9 cellular contexts compared by ENCODE assay signal in genomic region chr2:196849895-196850294, GRCh38. TPM values are rescaled to one million over a fixed set of nuclear protein-coding genes. Genes with fewer than 3 reads are reported as not detected.
A peak's percentile ranks its signal among the peaks of the same experiment; 100 is the strongest.
DNase-seq lines count a peak whose midpoint lies in the region; ATAC-seq and TF ChIP-seq lines count a peak whose summit lies in the region.
"Had no signal": no experiment of that assay in that cellular context is flagged by ENCODE, and none has a peak within 500 bp of the region (broad histone marks: within the 10 kb centered on the region; RNA-seq: fewer than 3 reads in every experiment).

No MANE protein-coding gene starts in this region.

- H2AFZ ChIP-seq in Karpas-422 (ENCODE audit: low read length): no peak overlapping the region

- H4K20me1 ChIP-seq in Karpas-422 (ENCODE audit: insufficient read depth, low read depth, low read length): no peaks in the 10 kb centered on the region

- peak overlapping the region in 3 of 5 experiments; percentile 18 to 59 (median 19) for H3K27ac Mint-ChIP-seq in brain
- H3K27ac Mint-ChIP-seq in stimulated activated effector memory CD8-positive, alpha-beta T cell treated with anti-CD3 and anti-CD28 coated beads, Interleukin-12 subunit alpha, Interleukin-12 subunit beta, amount 100 ng/mL, for 72 hours: no peak overlapping the region

- no peaks in the 10 kb centered on the region for H3K9me3 Mint-ChIP-seq in brain
- no peaks in the 10 kb centered on the region for H3K9me3 Mint-ChIP-seq in stimulated activated effector memory CD8-positive, alpha-beta T cell treated with anti-CD3 and anti-CD28 coated beads, Interleukin-12 subunit alpha, Interleukin-12 subunit beta, amount 100 ng/mL, for 72 hours
- H3K9me3 Mint-ChIP-seq: T-helper 1 cell treated with Interleukin-12 subunit alpha and Interleukin-12 subunit beta and Interleukin-4 antibody, amounts not matched to agents 30 μg/mL and 1 μg/mL, for 36 hours had no signal

- H3K4me1 ChIP-seq in right lobe of liver (no peaks in the 10 kb centered on the region), Karpas-422 (ENCODE audit: low read length) (peaks cover 17% of the 10 kb centered on the region)

- peak in 1 of 2 experiments; percentile 26 for TF ChIP-seq CTCF in brain (conservative IDR thresholded peaks at IDR 0.05)
- peak; percentile 27 to 42 (median 36) for TF ChIP-seq CTCF in right lobe of liver (IDR thresholded peaks at IDR 0.05)

- H3K4me3 Mint-ChIP-seq in brain: no peak overlapping the region
- no peak overlapping the region for H3K4me3 Mint-ChIP-seq in stimulated activated effector memory CD8-positive, alpha-beta T cell treated with anti-CD3 and anti-CD28 coated beads, Interleukin-12 subunit alpha, Interleukin-12 subunit beta, amount 100 ng/mL, for 72 hours
- H3K4me3 Mint-ChIP-seq: T-helper 1 cell treated with Interleukin-12 subunit alpha and Interleukin-12 subunit beta and Interleukin-4 antibody, amounts not matched to agents 30 μg/mL and 1 μg/mL, for 36 hours had no signal

- TF ChIP-seq POLR2A in right lobe of liver (IDR thresholded peaks at IDR 0.05): no peak

- H3K36me3 ChIP-seq in right lobe of liver (no peaks in the 10 kb centered on the region), Karpas-422 (ENCODE audit: insufficient read depth, low read length) (peaks cover 6% of the 10 kb centered on the region; the same call in 1 of the 2 replicates)

- H3K36me3 Mint-ChIP-seq in brain: peaks cover 54% of the 10 kb centered on the region
- H3K36me3 Mint-ChIP-seq in stimulated activated effector memory CD8-positive, alpha-beta T cell treated with anti-CD3 and anti-CD28 coated beads, Interleukin-12 subunit alpha, Interleukin-12 subunit beta, amount 100 ng/mL, for 72 hours: peaks cover 19% of the 10 kb centered on the region

- H3K4me1 Mint-ChIP-seq in brain: no peaks in the 10 kb centered on the region
- no peaks in the 10 kb centered on the region for H3K4me1 Mint-ChIP-seq in stimulated activated effector memory CD8-positive, alpha-beta T cell treated with anti-CD3 and anti-CD28 coated beads, Interleukin-12 subunit alpha, Interleukin-12 subunit beta, amount 100 ng/mL, for 72 hours

- H3K9ac ChIP-seq in Karpas-422 (ENCODE audit: low read length): no peak overlapping the region

- peak; percentile 4 for DNase-seq in DMS53 treated with DMSO at 0.1 percent for 48 hours (lab: John Stamatoyannopoulos, UW; ENCODE audit: unreplicated experiment)
- DNase-seq in Kasumi-1 (lab: John Stamatoyannopoulos, UW): peak; percentile 11 to 21
- DNase-seq in right lobe of liver: peak in 1 of 3 donors; percentile 27
- DNase-seq in stimulated activated effector memory CD8-positive, alpha-beta T cell treated with anti-CD3 and anti-CD28 coated beads, Interleukin-12 subunit alpha, Interleukin-12 subunit beta, amount 100 ng/mL, for 72 hours (ENCODE audit: low spot score in 2 of 2): no peak
- no peak for DNase-seq in activated CD4-positive, alpha-beta T cell treated with anti-CD3 and anti-CD28 coated beads, Interleukin-2, amount 50 U/mL, for 48 hours
- no peak for DNase-seq in Karpas-422
- no peak for DNase-seq in mesenteric fat pad (ENCODE audit: low spot score)

- intact Hi-C loops in right lobe of liver (cut with DNase I): no loop called here

- no peak overlapping the region for H3K27ac ChIP-seq in right lobe of liver
- no peak overlapping the region for H3K27ac ChIP-seq in Karpas-422 (ENCODE audit: low read length)

- peak; percentile 67 to 94 (median 78) for ATAC-seq in right lobe of liver
- ATAC-seq in stimulated activated effector memory CD8-positive, alpha-beta T cell treated with anti-CD3 and anti-CD28 coated beads, Interleukin-12 subunit alpha, Interleukin-12 subunit beta, amount 100 ng/mL, for 72 hours: no peak

- no peaks in the 10 kb centered on the region for H3K27me3 ChIP-seq in right lobe of liver
- H3K27me3 ChIP-seq in Karpas-422 (ENCODE audit: low read length): no peaks in the 10 kb centered on the region

- no peak overlapping the region for H3K4me2 ChIP-seq in Karpas-422 (ENCODE audit: low read depth, low read length, poor library complexity, severe bottlenecking)

- no peaks in the 10 kb centered on the region for H3K9me2 ChIP-seq in Karpas-422 (replicated peaks; ENCODE audit: insufficient read depth, low read length)

- H3K4me3 ChIP-seq in right lobe of liver (no peak overlapping the region), Karpas-422 (ENCODE audit: low read length) (no peak overlapping the region)

- no peaks in the 10 kb centered on the region for H3K27me3 Mint-ChIP-seq in brain

- H3K9me3 ChIP-seq in right lobe of liver (no peaks in the 10 kb centered on the region), Karpas-422 (ENCODE audit: low read length) (no peaks in the 10 kb centered on the region)

- H3K79me2 ChIP-seq in Karpas-422 (ENCODE audit: low read length): no peaks in the 10 kb centered on the region

RNA-seq across cellular contexts. Expression of gene C2orf66, which starts 40.7 kb away (rescaled TPM):
- not detected for polyA plus RNA-seq in brain (ENCODE audit: insufficient read depth, low read depth, low replicate concordance)
- 1 to 10 TPM in 1 of 6 experiments, not detected in 5; 1.1 TPM for total RNA-seq in right lobe of liver
- total RNA-seq in Karpas-422 (2014; rRNA removed; shearing (Covaris generic); ENCODE audit: low replicate concordance): not detected in 2 replicates
- 0.26 TPM for total RNA-seq in mesenteric fat pad

RNA-seq across cellular contexts. Expression of gene GTF3C3, which starts 50.4 kb away (rescaled TPM):
- polyA plus RNA-seq in brain (ENCODE audit: insufficient read depth, low read depth, low replicate concordance): 13.5 TPM
- total RNA-seq in right lobe of liver (10 to 100 TPM; 10.0 to 21.7 (median 13.5) TPM), mesenteric fat pad (20.1 TPM)
- 34.8 and 99.0 TPM in 2 replicates for total RNA-seq in Karpas-422 (2014; rRNA removed; shearing (Covaris generic); ENCODE audit: low replicate concordance)

Comparison
In these comparisons a context has a peak if more than half of its experiments do, and no peak if none do; other contexts are left out.
1. DNase-seq: peak in DMS53 treated with DMSO at 0.1 percent for 48 hours (single experiment) and Kasumi-1 (2 of 2); none in stimulated activated effector memory CD8-positive, alpha-beta T cell treated with anti-CD3 and anti-CD28 coated beads, Interleukin-12 subunit alpha, Interleukin-12 subunit beta, amount 100 ng/mL, for 72 hours (0 of 2), activated CD4-positive, alpha-beta T cell treated with anti-CD3 and anti-CD28 coated beads, Interleukin-2, amount 50 U/mL, for 48 hours (0 of 2), Karpas-422 (single experiment) and mesenteric fat pad (single experiment).